In genomic region chr2:9712263-9712662, GRCh38 we compare ENCODE assay signal across 18 cellular contexts.
DNase-seq lines count a peak whose midpoint lies in the region; ATAC-seq and TF ChIP-seq lines count a peak whose summit lies in the region.
"Had no signal": no experiment of that assay in that cellular context is flagged by ENCODE, and none has a peak within 500 bp of the region (broad histone marks: within the 10 kb centered on the region; RNA-seq: fewer than 3 reads in every experiment).

No MANE protein-coding gene starts in this region.

- TF ChIP-seq EP300 in neural cell (conservative IDR thresholded peaks at IDR 0.05; ENCODE audit: poor library complexity, severe bottlenecking), result peak; percentile 100

- peak overlapping the region; percentile 38 for H3K9ac ChIP-seq in neural cell (ENCODE audit: low read length)
- H3K9ac ChIP-seq: parathyroid adenoma had no signal

- no peaks in the 10 kb centered on the region for H3K27me3 Mint-ChIP-seq in activated naive CD8-positive, alpha-beta T cell treated with anti-CD3 and anti-CD28 coated beads, Interleukin-2, amount 10 ng/mL, durations not matched to agents 7 days and 5 days
- no peaks in the 10 kb centered on the region for H3K27me3 Mint-ChIP-seq in activated naive CD8-positive, alpha-beta T cell treated with anti-CD3 and anti-CD28 coated beads, Interleukin-2, amount 50 U/mL, for 24 hours

- POLR2A ChIA-PET in activated naive CD8-positive, alpha-beta T cell treated with anti-CD3 and anti-CD28 coated beads, Interleukin-2, amount 10 ng/mL, durations not matched to agents 7 days and 5 days (lab: Charles Lee), result no interaction called here

- H3K4me3 Mint-ChIP-seq in activated naive CD8-positive, alpha-beta T cell treated with anti-CD3 and anti-CD28 coated beads, Interleukin-2, amount 10 ng/mL, durations not matched to agents 7 days and 5 days, result no peak overlapping the region
- no peak overlapping the region for H3K4me3 Mint-ChIP-seq in activated naive CD8-positive, alpha-beta T cell treated with anti-CD3 and anti-CD28 coated beads, Interleukin-2, amount 50 U/mL, for 24 hours

- peak overlapping the region; percentile 53 for H3K4me3 ChIP-seq in neural cell (ENCODE audit: low read length)
- H3K4me3 ChIP-seq: SJCRH30, skin epidermis, uterus had no signal

- H3K36me3 Mint-ChIP-seq in activated naive CD8-positive, alpha-beta T cell treated with anti-CD3 and anti-CD28 coated beads, Interleukin-2, amount 10 ng/mL, durations not matched to agents 7 days and 5 days, result no peaks in the 10 kb centered on the region
- H3K36me3 Mint-ChIP-seq in activated naive CD8-positive, alpha-beta T cell treated with anti-CD3 and anti-CD28 coated beads, Interleukin-2, amount 50 U/mL, for 24 hours (ENCODE audit: low read depth), result no peaks in the 10 kb centered on the region

- no peaks in the 10 kb centered on the region for H3K9me2 ChIP-seq in neural cell (ENCODE audit: insufficient read depth, low read length)

- no peaks in the 10 kb centered on the region for H3K36me3 ChIP-seq in neural cell (ENCODE audit: insufficient read depth, low read length)
- H3K36me3 ChIP-seq: SJCRH30, uterus had no signal

- no peaks in the 10 kb centered on the region for H3K9me3 ChIP-seq in neural cell (ENCODE audit: low read length)
- H3K9me3 ChIP-seq: SJCRH30, uterus had no signal

- no peaks in the 10 kb centered on the region for H3K79me2 ChIP-seq in neural cell (replicated peaks; ENCODE audit: insufficient read depth, low read length)
- H3K79me2 ChIP-seq: parathyroid adenoma had no signal

- no peak for TF ChIP-seq RAD21 in neural cell (conservative IDR thresholded peaks at IDR 0.05)

- no peak for TF ChIP-seq CTCF in neural cell (IDR thresholded peaks at IDR 0.05; ENCODE audit: poor library complexity, severe bottlenecking)

- H3K9me3 Mint-ChIP-seq in activated naive CD8-positive, alpha-beta T cell treated with anti-CD3 and anti-CD28 coated beads, Interleukin-2, amount 10 ng/mL, durations not matched to agents 7 days and 5 days, result no peaks in the 10 kb centered on the region
- H3K9me3 Mint-ChIP-seq in activated naive CD8-positive, alpha-beta T cell treated with anti-CD3 and anti-CD28 coated beads, Interleukin-2, amount 50 U/mL, for 24 hours, result no peaks in the 10 kb centered on the region

- H3F3A ChIP-seq in neural cell (ENCODE audit: insufficient read depth, low read length, poor library complexity, severe bottlenecking), result no peaks in the 10 kb centered on the region

- no peaks in the 10 kb centered on the region for H4K20me1 ChIP-seq in neural cell (ENCODE audit: insufficient read depth)

- H3K27ac Mint-ChIP-seq in activated naive CD8-positive, alpha-beta T cell treated with anti-CD3 and anti-CD28 coated beads, Interleukin-2, amount 10 ng/mL, durations not matched to agents 7 days and 5 days, result peak overlapping the region; percentile 27
- H3K27ac Mint-ChIP-seq in activated naive CD8-positive, alpha-beta T cell treated with anti-CD3 and anti-CD28 coated beads, Interleukin-2, amount 50 U/mL, for 24 hours, result no peak overlapping the region

- H3K27ac ChIP-seq in neural cell (ENCODE audit: low read length), result peak overlapping the region; percentile 96
- H3K27ac ChIP-seq: parathyroid adenoma, SJCRH30, uterus had no signal

- H3K4me1 Mint-ChIP-seq in activated naive CD8-positive, alpha-beta T cell treated with anti-CD3 and anti-CD28 coated beads, Interleukin-2, amount 10 ng/mL, durations not matched to agents 7 days and 5 days, result peaks cover 4% of the 10 kb centered on the region
- peaks cover 33% of the 10 kb centered on the region for H3K4me1 Mint-ChIP-seq in activated naive CD8-positive, alpha-beta T cell treated with anti-CD3 and anti-CD28 coated beads, Interleukin-2, amount 50 U/mL, for 24 hours

- no peaks in the 10 kb centered on the region for H3K27me3 ChIP-seq in neural cell (ENCODE audit: insufficient read depth, low read depth, low read length)
- H3K27me3 ChIP-seq: SJCRH30, uterus had no signal

- peak overlapping the region; percentile 13 for H3K4me2 ChIP-seq in neural cell (ENCODE audit: low read length)

- no peak for DNase-seq in activated naive CD8-positive, alpha-beta T cell treated with anti-CD3 and anti-CD28 coated beads, Interleukin-2, amount 10 ng/mL, durations not matched to agents 7 days and 5 days
- DNase-seq in activated naive CD8-positive, alpha-beta T cell treated with anti-CD3 and anti-CD28 coated beads, Interleukin-2, amount 50 U/mL, for 24 hours, result no peak
- peak; percentile 21 for DNase-seq in activated T-helper 9 cell treated with anti-CD3 and anti-CD28 coated beads, Interleukin-2, amount 50 U/mL, for 16 hours (ENCODE audit: low read depth)
- DNase-seq in DMS114 treated with DMSO at 0.1 percent for 48 hours (lab: John Stamatoyannopoulos, UW; ENCODE audit: unreplicated experiment) (no peak), NCI-H187 (lab: John Stamatoyannopoulos, UW) (no peak), HCEC 1CT (no peak)
- DNase-seq: activated CD8-positive, alpha-beta memory T cell treated with anti-CD3 and anti-CD28 coated beads for 24 hours; Calu3; cerebellar nuclear complex; KG1; NCI-H1092 treated with DMSO at 0.1 percent for 48 hours; NCI-H226; SJCRH30; uterus had no signal

- no peak overlapping the region for H2AFZ ChIP-seq in neural cell (ENCODE audit: low read depth, low read length)
- H2AFZ ChIP-seq: parathyroid adenoma had no signal

- ATAC-seq in activated naive CD8-positive, alpha-beta T cell treated with anti-CD3 and anti-CD28 coated beads, Interleukin-2, amount 10 ng/mL, durations not matched to agents 7 days and 5 days (ENCODE audit: low read depth), result no peak
- no peak for ATAC-seq in activated naive CD8-positive, alpha-beta T cell treated with anti-CD3 and anti-CD28 coated beads, Interleukin-2, amount 50 U/mL, for 24 hours
- peak; percentile 46 for ATAC-seq in HG03439 (IDR thresholded peaks at IDR 0.05; ENCODE audit: unreplicated experiment)

TF ChIP-seq in neural cell, 6 proteins besides CTCF, POLR2A, EP300 and RAD21:
- peak; percentile 51 for TF ChIP-seq MXI1 (conservative IDR thresholded peaks at IDR 0.05; ENCODE audit: poor library complexity, severe bottlenecking)
- TF ChIP-seq REST (IDR thresholded peaks at IDR 0.05; ENCODE audit: borderline replicate concordance), result no peak
- TF ChIP-seq EZH2 (IDR thresholded peaks at IDR 0.05; ENCODE audit: borderline replicate concordance, insufficient read depth, low read length, poor library complexity, severe bottlenecking), result no peak
- TF ChIP-seq SMC3 (conservative IDR thresholded peaks at IDR 0.05; ENCODE audit: poor library complexity), result peak; percentile 35
- TF ChIP-seq TAF1 (IDR thresholded peaks at IDR 0.05; ENCODE audit: low read depth), result no peak
- peak; percentile 81 for TF ChIP-seq POLR2AphosphoS5 (IDR thresholded peaks at IDR 0.05)
